In genomic region chr6:15871211-15871770, GRCh38 we compare ENCODE assay signal across 21 cellular contexts.
"Had no signal": no experiment of that assay in that cellular context is flagged by ENCODE, and none has a peak within 500 bp of the region (broad histone marks: within the 10 kb centered on the region; RNA-seq: fewer than 3 reads in every experiment).

No MANE protein-coding gene starts in this region.

- H3K27ac ChIP-seq: body of pancreas, cardiac muscle cell, prostate gland, thoracic aorta, WERI-Rb-1 had no signal

- DNase-seq: activated CD4-positive, alpha-beta T cell treated with anti-CD3 and anti-CD28 coated beads, Interleukin-2, amount 50 U/mL, for 1 hour; activated CD4-positive, CD25-positive, alpha-beta regulatory T cell treated with anti-CD3 and anti-CD28 coated beads, Interleukin-2, amount 50 U/mL, for 72 hours; activated CD8-positive, alpha-beta T cell treated with anti-CD3 and anti-CD28 coated beads, Interleukin-2, amount 10 ng/mL, durations not matched to agents 7 days and 5 days; activated gamma-delta T cell treated with Interleukin-2 at 50 U/mL for 16 hours; activated T-cell treated with anti-CD3 and anti-CD28 coated beads, Interleukin-2, amount 50 U/mL, for 1 hour; body of pancreas; dermis blood vessel endothelial cell; effector memory CD8-positive, alpha-beta T cell; heart right ventricle; natural killer cell; stimulated activated CD4-positive, alpha-beta T cell treated with anti-CD3 and anti-CD28 coated beads, Interleukin-4, amount 100 ng/mL, for 24 hours; stimulated activated naive CD4-positive, alpha-beta T cell treated with Interleukin-2 at 50 U/mL for 16 hours; T-helper 1 cell; WERI-Rb-1 had no signal

- FAIRE-seq: TTC549 had no signal

- H3K4me3 ChIP-seq: body of pancreas, cardiac muscle cell, gastroesophageal sphincter, heart right ventricle, lung, prostate gland, thoracic aorta had no signal

- H3K4me1 ChIP-seq: gastroesophageal sphincter, prostate gland had no signal

- ATAC-seq: activated CD8-positive, alpha-beta T cell treated with anti-CD3 and anti-CD28 coated beads, Interleukin-2, amount 10 ng/mL, durations not matched to agents 7 days and 5 days; body of pancreas; effector memory CD8-positive, alpha-beta T cell; heart right ventricle; left lobe of liver; natural killer cell had no signal

- H3K9me3 ChIP-seq: body of pancreas, gastroesophageal sphincter, heart right ventricle, prostate gland, thoracic aorta had no signal

- H3K36me3 ChIP-seq: cardiac muscle cell, gastroesophageal sphincter, heart right ventricle, prostate gland, thoracic aorta, WERI-Rb-1 had no signal

- H3K27me3 ChIP-seq: body of pancreas, cardiac muscle cell, gastroesophageal sphincter, heart right ventricle had no signal
